Comparison of ENCODE assay signal across 9 cellular contexts in genomic region chr12:643478-644292, GRCh38. TPM values are rescaled to one million over a fixed set of nuclear protein-coding genes. Genes with fewer than 3 reads are reported as not detected.
DNase-seq lines count a peak whose midpoint lies in the region; ATAC-seq, FAIRE-seq and TF ChIP-seq lines count a peak whose summit lies in the region.
"Had no signal": no experiment of that assay in that cellular context is flagged by ENCODE, and none has a peak within 500 bp of the region (broad histone marks: within the 10 kb centered on the region; RNA-seq: fewer than 3 reads in every experiment).

No MANE protein-coding gene starts in this region.

- TSS peak; percentile 55 for BruUV-seq in GM12878 (replicated peaks; lab: Mats Ljungman, UMichigan)

- H3K36me3 ChIP-seq in GM12878 (ENCODE audit: control insufficient read depth in 2 of 2, insufficient read depth in 2 of 2, low read length in 1 of 2) (peaks cover 0 to 8% of the 10 kb centered on the region in 2 experiments; a peak in 1 of 4 replicates), tibial nerve (no peaks in the 10 kb centered on the region)

- no peaks in the 10 kb centered on the region for H3K9me3 ChIP-seq in GM12878 (replicated peaks; ENCODE audit: control insufficient read depth, insufficient read depth, low read length)
- no peaks in the 10 kb centered on the region for H3K9me3 ChIP-seq in tibial nerve

- no peaks in the 10 kb centered on the region for H4K20me1 ChIP-seq in GM12878 (ENCODE audit: control insufficient read depth, insufficient read depth)

- in situ Hi-C loops in GM12878 (cut with MboI) = no loop called here

- H3K4me3 ChIP-seq in Jurkat, Clone E6-1 (ENCODE audit: low read length) = peak overlapping the region; percentile 55
- peak overlapping the region; percentile 82 for H3K4me3 ChIP-seq in GM12878
- H3K4me3 ChIP-seq in tibial nerve = peak overlapping the region; percentile 55 to 74 (median 62)

- peaks cover 23% of the 10 kb centered on the region for H3K79me2 ChIP-seq in GM12878 (ENCODE audit: control insufficient read depth, insufficient read depth, low read length)

- intact Hi-C loops in GM12878 (cut with micrococcal nuclease; ENCODE audit: unreplicated experiment) = no loop called here

- no peak for TF ChIP-seq CTCF in GM12878 (IDR thresholded peaks at IDR 0.05 in 2 of 3, conservative IDR thresholded peaks at IDR 0.05 in 1 of 3; ENCODE audit: control insufficient read depth in 2 of 3, extremely low read depth in 1 of 3, insufficient read depth in 1 of 3, low read depth in 3 of 3, low read length in 3 of 3)
- TF ChIP-seq CTCF in tibial nerve (IDR thresholded peaks at IDR 0.05) = no peak

- TF ChIP-seq EP300 in GM12878 (IDR thresholded peaks at IDR 0.05; ENCODE audit: borderline replicate concordance in 1 of 2, control insufficient read depth in 1 of 2, low read depth in 2 of 2, low read length in 2 of 2) (no peak), tibial nerve (IDR thresholded peaks at IDR 0.05) (no peak)

- H3K4me2 ChIP-seq in GM12878 (ENCODE audit: control insufficient read depth, insufficient read depth) = peak overlapping the region; percentile 92

- TF ChIP-seq POLR2A in GM12892 (IDR thresholded peaks at IDR 0.05; ENCODE audit: low read depth, low read length) (peak; percentile 57; the same call in 1 of the 2 replicates), GM12878 (IDR thresholded peaks at IDR 0.05; ENCODE audit: low read depth, low read length) (peak; percentile 78), tibial nerve (IDR thresholded peaks at IDR 0.05) (no peak)

- 3% methylated on average over 32 of the region's 32 CpGs for WGBS in GM12878 (ENCODE audit: insufficient coverage, insufficient replicate concordance, low lambda C conversion rate, missing lambda C conversion rate)
- 45 to 52% methylated on average over 32 of the region's 32 CpGs for WGBS in tibial nerve, 2 donors

- H3K9ac ChIP-seq in GM12878 (ENCODE audit: control insufficient read depth, insufficient read depth, low read length) = peak overlapping the region; percentile 89

- no peaks in the 10 kb centered on the region for H3K27me3 ChIP-seq in GM12878 (replicated peaks in 1 of 2; ENCODE audit: control insufficient read depth in 2 of 2, insufficient read depth in 2 of 2, low read length in 1 of 2)
- H3K27me3 ChIP-seq in tibial nerve = no peaks in the 10 kb centered on the region

- peak overlapping the region; percentile 58 for H2AFZ ChIP-seq in GM12878 (ENCODE audit: control insufficient read depth, low read depth, low read length)

- CTCF ChIA-PET in GM12878 (lab: Yijun Ruan, JAX) = interaction anchor here (0.9 to 1.7 kb wide), 4 partner anchors 13 to 107 kb away, joined by 3 to 5 read pairs (median 4); no protein-coding TSS in a partner anchor

- RAD21 ChIA-PET in GM12878 (lab: Charles Lee; ENCODE audit: unreplicated experiment) = interaction anchor here (0.8 to 6.1 kb wide), 9 partner anchors 11 to 158 kb away, joined by 3 to 49 read pairs (median 4); partner anchors contain the start of gene WNK1

- H3K4me1 ChIP-seq in GM12878 (ENCODE audit: control insufficient read depth, insufficient read depth, low read length) = peaks cover 65% of the 10 kb centered on the region
- peaks cover 0 to 46% (median 18%) of the 10 kb centered on the region in 4 donors for H3K4me1 ChIP-seq in tibial nerve

- SMC1A ChIA-PET in GM12878 (lab: Charles Lee; ENCODE audit: uncharacterized antibody, unreplicated experiment) = interaction anchor here (0.6 to 4.0 kb wide), 9 partner anchors 11 to 173 kb away, joined by 3 to 22 read pairs (median 5); no protein-coding TSS in a partner anchor

- ATAC-seq in GM12878 (peak; percentile 11), left lobe of liver (peak; percentile 3)

- H3K27ac ChIP-seq in GM12878 (ENCODE audit: control insufficient read depth, insufficient read depth) (peak overlapping the region; percentile 86), tibial nerve (peak overlapping the region; percentile 89 to 98 (median 96))

- DNase-seq in GM12892 (ENCODE audit: insufficient read length) (no peak), GM12878 (ENCODE audit: low read depth, low spot score) (no peak), left lobe of liver (ENCODE audit: low spot score) (peak; percentile 64), tibial nerve (ENCODE audit: low spot score in 2 of 2) (peak in 1 of 2 donors; percentile 34), D341Med (ENCODE audit: low spot score) (no peak), GOT3 (lab: John Stamatoyannopoulos, UW) (no peak), kidney glomerular epithelial cell (lab: John Stamatoyannopoulos, UW) (no peak)
- DNase-seq in Jurkat, Clone E6-1 (ENCODE audit: low read depth, low spot score) = no peak

- FAIRE-seq in GM12892 (lab: Jason Lieb, UNC) = peak; percentile 92
- FAIRE-seq in GM12878 (lab: Jason Lieb, UNC) = no peak
- FAIRE-seq: TTC549 had no signal

- POLR2A ChIA-PET in GM12878 (lab: Charles Lee) = interaction anchor here (0.6 to 5.9 kb wide), 5 partner anchors 20 to 460 kb away, joined by 3 to 47 read pairs (median 4); partner anchors contain the start of gene WNK1

- TF ChIP-seq RAD21 in GM12878 (IDR thresholded peaks at IDR 0.05; ENCODE audit: insufficient read depth, low read depth, low read length) = no peak

TF ChIP-seq in GM12878, 131 proteins besides CTCF, POLR2A, EP300 and RAD21 (continues in another document):
- TF ChIP-seq NFXL1 (IDR thresholded peaks at IDR 0.05; ENCODE audit: borderline replicate concordance) = no peak
- no peak for TF ChIP-seq MXI1 (IDR thresholded peaks at IDR 0.05; ENCODE audit: low read depth, low read length)
- TF ChIP-seq, protein P1, sequence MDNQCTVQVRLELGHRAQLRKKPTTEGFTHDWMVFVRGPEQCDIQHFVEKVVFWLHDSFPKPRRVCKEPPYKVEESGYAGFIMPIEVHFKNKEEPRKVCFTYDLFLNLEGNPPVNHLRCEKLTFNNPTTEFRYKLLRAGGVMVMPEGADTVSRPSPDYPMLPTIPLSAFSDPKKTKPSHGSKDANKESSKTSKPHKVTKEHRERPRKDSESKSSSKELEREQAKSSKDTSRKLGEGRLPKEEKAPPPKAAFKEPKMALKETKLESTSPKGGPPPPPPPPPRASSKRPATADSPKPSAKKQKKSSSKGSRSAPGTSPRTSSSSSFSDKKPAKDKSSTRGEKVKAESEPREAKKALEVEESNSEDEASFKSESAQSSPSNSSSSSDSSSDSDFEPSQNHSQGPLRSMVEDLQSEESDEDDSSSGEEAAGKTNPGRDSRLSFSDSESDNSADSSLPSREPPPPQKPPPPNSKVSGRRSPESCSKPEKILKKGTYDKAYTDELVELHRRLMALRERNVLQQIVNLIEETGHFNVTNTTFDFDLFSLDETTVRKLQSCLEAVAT (IDR thresholded peaks at IDR 0.05) = peak; percentile 95
- TF ChIP-seq BACH1 (IDR thresholded peaks at IDR 0.05; ENCODE audit: borderline replicate concordance) = no peak; the same call in 1 of the 2 replicates
- no peak for TF ChIP-seq FOXM1 (IDR thresholded peaks at IDR 0.05; ENCODE audit: low read depth, low read length)
- TF ChIP-seq SMAD5 (IDR thresholded peaks at IDR 0.05; ENCODE audit: low read depth) = peak; percentile 31; the same call in 1 of the 2 replicates
- 0 out of 2 replicates have a peak, but pooled peaks have one; percentile 5 for TF ChIP-seq YY1 (IDR thresholded peaks at IDR 0.05; ENCODE audit: low read depth, low read length)
- peak; percentile 50; the same call in 1 of the 2 replicates for TF ChIP-seq NBN (IDR thresholded peaks at IDR 0.05)
- TF ChIP-seq POLR2AphosphoS5 (IDR thresholded peaks at IDR 0.05; ENCODE audit: low read length) = peak; percentile 39; the same call in 1 of the 2 replicates

RNA-seq across cellular contexts. Expression of gene NINJ2, which starts 19.6 kb away (rescaled TPM):
- polyA plus RNA-seq in GM12892 (2012; ENCODE audit: missing spikeins) = 23.4 TPM
- 28.6 TPM for polyA plus RNA-seq in Jurkat, Clone E6-1 (2012; ENCODE audit: insufficient read depth, insufficient read length)
- 1.5 and 1.8 TPM in 2 replicates for total RNA-seq in GM12878 (2013; cell fraction: nucleolus; rRNA removed)
- total RNA-seq in GM12878 (2014; rRNA removed) (15.6 and 19.1 TPM in 2 replicates), GM12878 (2014; rRNA removed; fragmentation: Illumina TruSeq; extraction: Trizol) (12.0 and 14.0 TPM in 2 replicates), GM12878 (2021) (13.5 and 14.8 TPM in 2 replicates), left lobe of liver (16.1 TPM), tibial nerve (10 to 100 TPM in 2 of 4 donors, 1 to 10 TPM in 2; 8.4 to 17.7 (median 12.6) TPM)
- 11.9 TPM for polyA plus RNA-seq in GM12878 (2011; ENCODE audit: low read depth)
- polyA plus RNA-seq in GM12878 (2011; rRNA removed) (4.8 and 8.9 TPM in 2 replicates), GM12878 (2014; fragmentation: Illumina TruSeq; extraction: Trizol) (10.2 and 19.7 TPM in 2 replicates), GM12878 (2014; fragmentation: Nextera tagmentation; extraction: Ambion mirVana) (10 to 100 TPM; 36.6 to 51.6 TPM), GM12878 (2014; rRNA removed) (18.5 and 22.9 TPM in 2 replicates), GM12878 (2016; fragmentation: Nextera tagmentation; extraction: Ambion mirVana) (10 to 100 TPM; 22.9 to 24.2 TPM)
- 18.9 and 23.4 TPM in 2 replicates for polyA plus RNA-seq in GM12878 (2011; cell fraction: cytosol; rRNA removed)
- 6.9 and 10.1 TPM in 2 replicates for polyA plus RNA-seq in GM12878 (2011; cell fraction: nucleus; rRNA removed)
- 11.3 and 16.1 TPM in 2 replicates for polyA plus RNA-seq in GM12878 (2012)
- 13.2 and 19.5 TPM in 2 replicates for polyA minus RNA-seq in GM12878 (2011; rRNA and poly(A)+ RNA removed)
- polyA minus RNA-seq in GM12878 (2011; cell fraction: cytosol; rRNA and poly(A)+ RNA removed) = 5.4 TPM in 1 of 2 replicates, not detected in the other
- polyA minus RNA-seq in GM12878 (2011; cell fraction: nucleus; rRNA and poly(A)+ RNA removed) = 1.1 and 1.6 TPM in 2 replicates

Comparison
In these comparisons a context has a peak if more than half of its experiments do, and no peak if none do; other contexts are left out.
1. POLR2A ChIP-seq: peak in GM12892 (single experiment) and GM12878 (single experiment); none in tibial nerve (0 of 2).
2. Peak in every context shown above with its lines, with median percentiles within 50 percentile points of each other: H3K4me3 ChIP-seq.